ENCODE assay signal across 8 cellular contexts in genomic region chr16:22232277-22233049, GRCh38. TPM values are rescaled to one million over a fixed set of nuclear protein-coding genes. Genes with fewer than 3 reads are reported as not detected.
DNase-seq lines count a peak whose midpoint lies in the region; ATAC-seq and TF ChIP-seq lines count a peak whose summit lies in the region.

No MANE protein-coding gene starts in this region.

- H3K9me3 ChIP-seq in Caco-2 (no peaks in the 10 kb centered on the region), muscle layer of duodenum (ENCODE audit: control insufficient read depth in 1 of 2, low read length in 2 of 2) (no peaks in the 10 kb centered on the region)

- H3K36me3 ChIP-seq in Caco-2 (ENCODE audit: control insufficient read depth, insufficient read depth, low read length) = no peaks in the 10 kb centered on the region
- peaks cover 20% of the 10 kb centered on the region for H3K36me3 ChIP-seq in brain microvascular endothelial cell (replicated peaks)
- peaks cover 0 to 17% of the 10 kb centered on the region in 2 donors for H3K36me3 ChIP-seq in muscle layer of duodenum (ENCODE audit: control insufficient read depth in 1 of 2, insufficient read depth in 2 of 2, low read length in 2 of 2)

- no peak for ATAC-seq in HG03571 (IDR thresholded peaks at IDR 0.05; ENCODE audit: unreplicated experiment)

- H3K27ac Mint-ChIP-seq in Caco-2 (ENCODE audit: unreplicated experiment) = no peak overlapping the region
- peak overlapping the region in 1 of 7 donors; percentile 46 for H3K27ac Mint-ChIP-seq in CD14-positive monocyte

- H3K4me1 Mint-ChIP-seq in Caco-2 (ENCODE audit: low read depth, unreplicated experiment) = no peaks in the 10 kb centered on the region
- no peaks in the 10 kb centered on the region for H3K4me1 Mint-ChIP-seq in CD14-positive monocyte

- intact Hi-C loops in Caco-2 (cut with micrococcal nuclease; ENCODE audit: unreplicated experiment) (loop anchor here (2.0 kb wide), 1 partner anchor 26 kb away; the partner anchor contains the start of gene EEF2K), CD14-positive monocyte (cut with micrococcal nuclease) (no loop called here)

- TF ChIP-seq CTCF in Caco-2 (IDR thresholded peaks at IDR 0.05; ENCODE audit: insufficient read depth in 1 of 2, low read depth in 1 of 2, low read length in 1 of 2, severe bottlenecking in 1 of 2, unreplicated experiment in 1 of 2) (no peak), brain microvascular endothelial cell (IDR thresholded peaks at IDR 0.05; ENCODE audit: low read depth, low read length, missing control alignments) (no peak), CD14-positive monocyte (IDR thresholded peaks at IDR 0.05) (no peak)

- in situ Hi-C loops in brain microvascular endothelial cell (cut with HindIII; ENCODE audit: low pct_ligation_motif_present, low sequenced_read_pairs) = no loop called here

- H3K4me3 Mint-ChIP-seq in Caco-2 (ENCODE audit: unreplicated experiment) (no peak overlapping the region), CD14-positive monocyte (no peak overlapping the region)

- DNase-seq in Caco-2 (peak; percentile 21 to 54), NCI-H1105 treated with DMSO at 0.1 percent for 48 hours (lab: John Stamatoyannopoulos, UW) (peak; percentile 81), brain microvascular endothelial cell (peak; percentile 42), COLO668 (lab: John Stamatoyannopoulos, UW; ENCODE audit: unreplicated experiment) (no peak), CD14-positive monocyte (ENCODE audit: low spot score) (no peak), Ammon's horn (ENCODE audit: low spot score) (no peak)

- peaks cover 27% of the 10 kb centered on the region for H3K36me3 Mint-ChIP-seq in Caco-2 (ENCODE audit: insufficient read depth, unreplicated experiment)
- peaks cover 29 to 46% of the 10 kb centered on the region in 2 donors for H3K36me3 Mint-ChIP-seq in CD14-positive monocyte

- H3K4me3 ChIP-seq in Caco-2 (ENCODE audit: low read depth, low read length) (no peak overlapping the region), brain microvascular endothelial cell (ENCODE audit: low read depth, low read length) (no peak overlapping the region), muscle layer of duodenum (ENCODE audit: low read depth in 1 of 2, low read length in 2 of 2) (no peak overlapping the region)

- no peaks in the 10 kb centered on the region for H3K9me3 Mint-ChIP-seq in Caco-2 (ENCODE audit: unreplicated experiment)
- no peaks in the 10 kb centered on the region for H3K9me3 Mint-ChIP-seq in CD14-positive monocyte

- CTCF ChIA-PET in Caco-2 (lab: Charles Lee) = no interaction called here

- H3K27ac ChIP-seq in brain microvascular endothelial cell (no peak overlapping the region), muscle layer of duodenum (ENCODE audit: low read length) (peak overlapping the region; percentile 72)

- 0 out of 2 replicates have a peak, but pooled peaks cover 6% of the 10 kb centered on the region for H3K4me1 ChIP-seq in Caco-2
- H3K4me1 ChIP-seq in muscle layer of duodenum (ENCODE audit: control insufficient read depth in 1 of 2, insufficient read depth in 2 of 2, low read length in 2 of 2) = no peaks in the 10 kb centered on the region

- H3K27me3 Mint-ChIP-seq in Caco-2 (ENCODE audit: insufficient read depth, unreplicated experiment) (no peaks in the 10 kb centered on the region), CD14-positive monocyte (ENCODE audit: low read depth in 3 of 3) (peaks cover 0 to 3% (median 2%) of the 10 kb centered on the region in 3 donors)

- no TSS peak for BruUV-seq in Caco-2 (replicated peaks; lab: Mats Ljungman, UMichigan)

- POLR2A ChIA-PET in Caco-2 (lab: Charles Lee) = no interaction called here

- H3K27me3 ChIP-seq in Caco-2 (replicated peaks; ENCODE audit: control insufficient read depth, insufficient read depth, low read length) (no peaks in the 10 kb centered on the region), brain microvascular endothelial cell (replicated peaks) (no peaks in the 10 kb centered on the region), muscle layer of duodenum (ENCODE audit: low read depth, low read length) (no peaks in the 10 kb centered on the region)

RNA-seq across cellular contexts. Expression of gene EEF2K, which starts 26.4 kb away (rescaled TPM):
- 17.5 and 20.1 TPM in 2 replicates for total RNA-seq in Caco-2 (2022)
- 1 to 10 TPM in 1 of 2 donors, under 1 TPM in 1; 0.85 to 1.7 TPM for polyA plus RNA-seq in CD14-positive monocyte

Comparison
In these comparisons a context has a peak if more than half of its experiments do, and no peak if none do; other contexts are left out.
1. DNase-seq: peak in Caco-2 (2 of 2), NCI-H1105 treated with DMSO at 0.1 percent for 48 hours (single experiment) and brain microvascular endothelial cell (single experiment); none in COLO668 (single experiment), CD14-positive monocyte (single experiment) and Ammon's horn (single experiment).